9 cellular contexts compared by ENCODE assay signal in the genomic region with DNA sequence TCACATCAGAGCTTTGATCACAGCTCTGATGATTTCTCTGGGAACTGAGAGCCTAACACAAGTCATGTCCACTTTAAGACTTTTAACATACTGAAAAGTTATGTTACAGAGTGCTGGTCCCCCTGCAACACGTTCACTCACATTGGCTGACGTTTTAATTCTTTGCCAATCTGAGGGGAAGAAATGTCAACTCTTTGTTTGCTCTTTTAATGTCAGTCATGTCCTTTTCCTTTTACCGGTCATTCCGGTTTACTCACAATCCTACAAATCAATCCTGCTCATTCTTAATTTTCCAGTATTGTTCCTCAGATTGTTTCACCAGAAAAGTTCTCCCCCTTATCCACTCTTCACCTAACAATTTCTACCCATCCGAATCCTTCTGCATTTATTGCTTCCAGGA. TPM values are rescaled to one million over a fixed set of nuclear protein-coding genes. Genes with fewer than 3 reads are reported as not detected.
A peak's percentile ranks its signal among the peaks of the same experiment; 100 is the strongest.
DNase-seq lines count a peak whose midpoint lies in the region; ATAC-seq and TF ChIP-seq lines count a peak whose summit lies in the region.
"Had no signal": no experiment of that assay in that cellular context is flagged by ENCODE, and none has a peak within 500 bp of the region (broad histone marks: within the 10 kb centered on the region; RNA-seq: fewer than 3 reads in every experiment).

No MANE protein-coding gene starts in this region.

- ATAC-seq in right cardiac atrium (no peak), GM19324 (IDR thresholded peaks at IDR 0.05; ENCODE audit: low FRiP score, unreplicated experiment) (no peak)

- H3K9me3 ChIP-seq in right cardiac atrium (ENCODE audit: control insufficient read depth, low read length) (no peaks in the 10 kb centered on the region), smooth muscle cell (replicated peaks; ENCODE audit: low read depth) (no peaks in the 10 kb centered on the region)

- H3K4me2 ChIP-seq in smooth muscle cell, result peak overlapping the region; percentile 98

- H3K9ac ChIP-seq in smooth muscle cell (ENCODE audit: low read depth), result peak overlapping the region; percentile 34

- intact Hi-C loops in right cardiac atrium (cut with DNase I), result no loop called here

- peak overlapping the region; percentile 79 for H2AFZ ChIP-seq in smooth muscle cell (ENCODE audit: low read depth)

- H3K79me2 ChIP-seq in smooth muscle cell (ENCODE audit: low read depth), result peaks cover 37% of the 10 kb centered on the region

- no peaks in the 10 kb centered on the region for H3K36me3 ChIP-seq in smooth muscle cell (ENCODE audit: low read depth)

- H3K4me3 ChIP-seq in right cardiac atrium (ENCODE audit: low read length) (peak overlapping the region; percentile 50), smooth muscle cell (peak overlapping the region; percentile 86)

- peaks cover 1% of the 10 kb centered on the region for H3K4me1 ChIP-seq in right cardiac atrium (ENCODE audit: control insufficient read depth, insufficient read depth, low read length)
- peaks cover 22% of the 10 kb centered on the region for H3K4me1 ChIP-seq in smooth muscle cell (ENCODE audit: low read depth)

- H3K27me3 ChIP-seq in right cardiac atrium (ENCODE audit: control insufficient read depth, insufficient read depth), result no peaks in the 10 kb centered on the region
- no peaks in the 10 kb centered on the region for H3K27me3 ChIP-seq in smooth muscle cell (ENCODE audit: low read depth)

- peaks cover 36% of the 10 kb centered on the region for H4K20me1 ChIP-seq in smooth muscle cell (ENCODE audit: low read depth)

- TF ChIP-seq CTCF in VCaP (conservative IDR thresholded peaks at IDR 0.05), result no peak
- no peak for TF ChIP-seq CTCF in smooth muscle cell (IDR thresholded peaks at IDR 0.05; ENCODE audit: borderline replicate concordance, insufficient read depth, poor library complexity, severe bottlenecking)

- H3K27ac ChIP-seq in VCaP (peak overlapping the region; percentile 98), right cardiac atrium (ENCODE audit: low read length) (peak overlapping the region; percentile 87), smooth muscle cell (ENCODE audit: low read depth) (peak overlapping the region; percentile 77)

- H3F3A ChIP-seq in smooth muscle cell (ENCODE audit: low read depth), result no peaks in the 10 kb centered on the region

- DNase-seq in DMS153 (lab: John Stamatoyannopoulos, UW), result peak; percentile 10
- no peak for DNase-seq in DMS153 treated with DMSO at 0.1 percent for 48 hours (lab: John Stamatoyannopoulos, UW; ENCODE audit: unreplicated experiment)
- DNase-seq in right cardiac atrium, result no peak
- DNase-seq in smooth muscle cell (lab: John Stamatoyannopoulos, UW; ENCODE audit: unreplicated experiment), result no peak
- no peak for DNase-seq in putamen (ENCODE audit: low spot score)
- no peak for DNase-seq in NCI-H82 (lab: John Stamatoyannopoulos, UW)
- DNase-seq: 8988T had no signal

- 47% methylated on average over 5 of the region's 5 CpGs for WGBS in right cardiac atrium
- WGBS in smooth muscle cell (ENCODE audit: low lambda C conversion rate), result 57% methylated on average over 5 of the region's 5 CpGs

RNA-seq across cellular contexts. Expression of a gene that starts 1.0 kb away (rescaled TPM):
- total RNA-seq in right cardiac atrium (10 to 100 TPM; 81.7 to 94.2 (median 86.4) TPM), smooth muscle cell (234 and 243 TPM in 2 replicates)
- polyA plus RNA-seq in right cardiac atrium (56.3 TPM), smooth muscle cell (117 and 126 TPM in 2 replicates)
